In genomic region chr6:144095134-144096002, GRCh38 we compare ENCODE assay signal across 8 cellular contexts. TPM values are rescaled to one million over a fixed set of nuclear protein-coding genes. Genes with fewer than 3 reads are reported as not detected.
DNase-seq lines count a peak whose midpoint lies in the region; ATAC-seq and TF ChIP-seq lines count a peak whose summit lies in the region.

Gene SF3B5 (minus strand): TSS chr6:144095573. CDS start chr6:144095497, 76 bp downstream.

- intact Hi-C loops in activated T-helper 1 cell treated with anti-CD3 and anti-CD28 coated beads, Interleukin-12 subunit alpha, Interleukin-12 subunit beta, Interleukin-2, Interleukin-4 antibody, amounts not matched to agents 30 ng/mL and 10 ng/mL and 1 ng/mL, durations not matched to agents 14 hours and 24 hours and 36 hours (cut with micrococcal nuclease) = loop anchor here (1.0 to 10.0 kb wide), 13 partner anchors 31 to 1151 kb away; partner anchors contain the start of genes ADAT2, HIVEP2, LTV1 and PEX3
- intact Hi-C loops in esophagus squamous epithelium (cut with DNase I) = no loop called here

- H3K4me3 Mint-ChIP-seq in activated T-helper 1 cell treated with anti-CD3 and anti-CD28 coated beads, Interleukin-12 subunit alpha, Interleukin-12 subunit beta, Interleukin-2, Interleukin-4 antibody, amounts not matched to agents 30 ng/mL and 10 ng/mL and 1 ng/mL, durations not matched to agents 14 hours and 24 hours and 36 hours = peak within 1 kb of the TSS; percentile 96

- H3K4me3 ChIP-seq in DND-41 (ENCODE audit: low read depth in 1 of 2, low read length in 2 of 2) = peak within 1 kb of the TSS; percentile 63 to 88
- peak within 1 kb of the TSS; percentile 95 for H3K4me3 ChIP-seq in GM23248
- peak within 1 kb of the TSS; percentile 69 to 91 (median 84) for H3K4me3 ChIP-seq in esophagus squamous epithelium

- H3K36me3 ChIP-seq in DND-41 (ENCODE audit: insufficient read depth, low read length) = peaks cover 5% of the 10 kb centered on the region
- H3K36me3 ChIP-seq in GM23248 (ENCODE audit: low read depth) = no peaks in the 10 kb centered on the region
- H3K36me3 ChIP-seq in esophagus squamous epithelium = no peaks in the 10 kb centered on the region

- TF ChIP-seq CTCF in DND-41 (IDR thresholded peaks at IDR 0.05; ENCODE audit: borderline replicate concordance, extremely low read depth, low read length, poor library complexity, severe bottlenecking) = no peak
- TF ChIP-seq CTCF in esophagus squamous epithelium (IDR thresholded peaks at IDR 0.05) = peak in 1 of 6 experiments; percentile 11

- peaks cover 23% of the 10 kb centered on the region for H3K79me2 ChIP-seq in DND-41 (ENCODE audit: insufficient read depth, low read length)
- H3K79me2 ChIP-seq in GM23248 (ENCODE audit: insufficient read depth) = peaks cover 38% of the 10 kb centered on the region

- no peaks in the 10 kb centered on the region for H3K9me2 ChIP-seq in GM23248 (ENCODE audit: insufficient read depth)

- peak within 1 kb of the TSS; percentile 98 for H3K27ac Mint-ChIP-seq in activated T-helper 1 cell treated with anti-CD3 and anti-CD28 coated beads, Interleukin-12 subunit alpha, Interleukin-12 subunit beta, Interleukin-2, Interleukin-4 antibody, amounts not matched to agents 30 ng/mL and 10 ng/mL and 1 ng/mL, durations not matched to agents 14 hours and 24 hours and 36 hours

- H3K4me1 ChIP-seq in DND-41 (ENCODE audit: insufficient read depth, low read length) (peaks cover 30% of the 10 kb centered on the region), GM23248 (ENCODE audit: insufficient read depth) (peaks cover 21% of the 10 kb centered on the region), esophagus squamous epithelium (peaks cover 10 to 33% (median 19%) of the 10 kb centered on the region in 3 donors)

- H3K4me1 Mint-ChIP-seq in activated T-helper 1 cell treated with anti-CD3 and anti-CD28 coated beads, Interleukin-12 subunit alpha, Interleukin-12 subunit beta, Interleukin-2, Interleukin-4 antibody, amounts not matched to agents 30 ng/mL and 10 ng/mL and 1 ng/mL, durations not matched to agents 14 hours and 24 hours and 36 hours (ENCODE audit: low read depth) = peaks cover 39% of the 10 kb centered on the region

- TF ChIP-seq POLR2A in esophagus squamous epithelium (IDR thresholded peaks at IDR 0.05) = peak in 3 of 4 donors; percentile 80 to 81 (median 81)

- peaks cover 6% of the 10 kb centered on the region; the same call in 1 of the 2 replicates for H3F3A ChIP-seq in GM23248 (ENCODE audit: insufficient read depth)

- peaks cover 11% of the 10 kb centered on the region; the same call in 1 of the 2 replicates for H4K20me1 ChIP-seq in DND-41 (ENCODE audit: insufficient read depth, low read length)
- no peaks in the 10 kb centered on the region for H4K20me1 ChIP-seq in GM23248 (ENCODE audit: insufficient read depth)

- H3K27me3 Mint-ChIP-seq in activated T-helper 1 cell treated with anti-CD3 and anti-CD28 coated beads, Interleukin-12 subunit alpha, Interleukin-12 subunit beta, Interleukin-2, Interleukin-4 antibody, amounts not matched to agents 30 ng/mL and 10 ng/mL and 1 ng/mL, durations not matched to agents 14 hours and 24 hours and 36 hours (ENCODE audit: insufficient read depth) = no peaks in the 10 kb centered on the region

- in situ Hi-C loops in GM23248 (cut with MboI) = loop anchor here (5.0 kb wide), 1 partner anchor 122 kb away; no protein-coding TSS in a partner anchor

- H3K9ac ChIP-seq in DND-41 (ENCODE audit: low read depth, low read length) (peak within 1 kb of the TSS; percentile 69), GM23248 (peak within 1 kb of the TSS; percentile 88)

- H2AFZ ChIP-seq in DND-41 (ENCODE audit: low read depth, low read length) = peak within 1 kb of the TSS; percentile 96
- peak within 1 kb of the TSS; percentile 99 for H2AFZ ChIP-seq in GM23248

- peaks cover 10% of the 10 kb centered on the region for H3K36me3 Mint-ChIP-seq in activated T-helper 1 cell treated with anti-CD3 and anti-CD28 coated beads, Interleukin-12 subunit alpha, Interleukin-12 subunit beta, Interleukin-2, Interleukin-4 antibody, amounts not matched to agents 30 ng/mL and 10 ng/mL and 1 ng/mL, durations not matched to agents 14 hours and 24 hours and 36 hours (ENCODE audit: low read depth)

- H3K27ac ChIP-seq in DND-41 (ENCODE audit: low read length) (peak within 1 kb of the TSS; percentile 86), GM23248 (peak within 1 kb of the TSS; percentile 87), esophagus squamous epithelium (peak within 1 kb of the TSS; percentile 90 to 93 (median 92))

- peak; percentile 94 for ATAC-seq in DND-41 (ENCODE audit: insufficient read depth, low read depth)

- no peaks in the 10 kb centered on the region for H3K9me3 ChIP-seq in DND-41 (ENCODE audit: insufficient read depth, low read length, severe bottlenecking)
- H3K9me3 ChIP-seq in GM23248 (ENCODE audit: low read depth) = no peaks in the 10 kb centered on the region
- no peaks in the 10 kb centered on the region for H3K9me3 ChIP-seq in esophagus squamous epithelium

- DNase-seq in DND-41 = peak; percentile 99
- peak; percentile 100 for DNase-seq in GM23248
- DNase-seq in Kasumi-1 (lab: John Stamatoyannopoulos, UW) = peak; percentile 99
- peak; percentile 100 for DNase-seq in RPMI7951 (ENCODE audit: low read depth)
- peak; percentile 96 for DNase-seq in activated T-helper 1 cell treated with anti-CD3 and anti-CD28 coated beads, Interleukin-12 subunit alpha, Interleukin-12 subunit beta, Interleukin-2, Interleukin-4 antibody, amounts not matched to agents 30 ng/mL and 10 ng/mL and 1 ng/mL, durations not matched to agents 14 hours and 24 hours and 36 hours (ENCODE audit: low spot score)
- peak; percentile 97 for DNase-seq in esophagus squamous epithelium (lab: John Stamatoyannopoulos, UW)
- DNase-seq in myocyte (ENCODE audit: low read depth) = peak; percentile 100
- peak; percentile 88 to 98 for DNase-seq in stimulated activated CD8-positive, alpha-beta memory T cell treated with anti-CD3 and anti-CD28 coated beads, Interleukin-7, amount 100 ng/mL, for 48 hours (ENCODE audit: extremely low read depth in 1 of 2, low read depth in 1 of 2)

- WGBS in GM23248 (ENCODE audit: low coverage in 1 of 2, low lambda C conversion rate in 2 of 2, missing lambda C conversion rate in 2 of 2), 2 experiments = 1% methylated on average over 60 of the region's 60 CpGs
- whole genome bisulfite sequencing in esophagus squamous epithelium, 2 donors = 0 to 3% methylated on average over 6 to 37 of the region's 60 CpGs

- H3K4me2 ChIP-seq in DND-41 (ENCODE audit: insufficient read depth, low read length) (peak within 1 kb of the TSS; percentile 86), GM23248 (ENCODE audit: unreplicated experiment) (peak within 1 kb of the TSS; percentile 91)

- no peaks in the 10 kb centered on the region for H3K27me3 ChIP-seq in DND-41 (ENCODE audit: insufficient read depth, low read length, poor library complexity)
- H3K27me3 ChIP-seq in GM23248 (replicated peaks; ENCODE audit: insufficient read depth) = no peaks in the 10 kb centered on the region
- H3K27me3 ChIP-seq in esophagus squamous epithelium = no peaks in the 10 kb centered on the region

- no peaks in the 10 kb centered on the region for H3K9me3 Mint-ChIP-seq in activated T-helper 1 cell treated with anti-CD3 and anti-CD28 coated beads, Interleukin-12 subunit alpha, Interleukin-12 subunit beta, Interleukin-2, Interleukin-4 antibody, amounts not matched to agents 30 ng/mL and 10 ng/mL and 1 ng/mL, durations not matched to agents 14 hours and 24 hours and 36 hours

RNA-seq across cellular contexts. Expression of gene SF3B5, which starts in this region (rescaled TPM):
- 131 and 137 TPM in 2 replicates for total RNA-seq in GM23248 (2014; rRNA removed; shearing (Covaris generic))
- polyA plus RNA-seq in GM23248 (2016; fragmentation: Nextera tagmentation; extraction: Ambion mirVana) = 192 and 197 TPM in 2 replicates
- total RNA-seq in RPMI7951 (2014; rRNA removed; shearing (Covaris generic)) = 264 and 311 TPM in 2 replicates
- total RNA-seq in activated T-helper 1 cell treated with anti-CD3 and anti-CD28 coated beads, Interleukin-12 subunit alpha, Interleukin-12 subunit beta, Interleukin-2, Interleukin-4 antibody, amounts not matched to agents 30 ng/mL and 10 ng/mL and 1 ng/mL, durations not matched to agents 14 hours and 24 hours and 36 hours = 204 and 232 TPM in 2 replicates
- 100 to 1,000 TPM; 135 to 201 (median 169) TPM for total RNA-seq in esophagus squamous epithelium
- total RNA-seq in myocyte = 114 and 141 TPM in 2 replicates
- 190 TPM for polyA plus RNA-seq in myocyte (2012)

Comparison
In these comparisons a context has a peak if more than half of its experiments do, and no peak if none do; other contexts are left out.
1. Peak in every context shown above with its lines: DNase-seq, ATAC-seq, H3K4me3 ChIP-seq and H3K27ac ChIP-seq.